8 cellular contexts compared by ENCODE assay signal in genomic region chr19:1507763-1508506, GRCh38. TPM values are rescaled to one million over a fixed set of nuclear protein-coding genes. Genes with fewer than 3 reads are reported as not detected.
DNase-seq lines count a peak whose midpoint lies in the region; ATAC-seq and TF ChIP-seq lines count a peak whose summit lies in the region.

No MANE protein-coding gene starts in this region.

- H3K14ac ChIP-seq in trophoblast cell (ENCODE audit: low read length): peak overlapping the region; percentile 19

- peaks cover 23% of the 10 kb centered on the region for H3K27me3 Mint-ChIP-seq in T-helper 2 cell treated with Interferon-gamma antibody and Interleukin-4, amounts not matched to agents 5 μg/mL and 100 μg/mL, for 36 hours (ENCODE audit: low read depth)

- no peak overlapping the region for H2BK12ac ChIP-seq in trophoblast cell (ENCODE audit: low read length)

- peaks cover 8% of the 10 kb centered on the region for H3K4me1 Mint-ChIP-seq in T-helper 2 cell treated with Interferon-gamma antibody and Interleukin-4, amounts not matched to agents 5 μg/mL and 100 μg/mL, for 36 hours (ENCODE audit: low read depth)

- ATAC-seq in heart right ventricle (peak; percentile 84 to 96 (median 91)), HG03354 (IDR thresholded peaks at IDR 0.05; ENCODE audit: poor library complexity, severe bottlenecking, unreplicated experiment) (no peak)

- H3K4me1 ChIP-seq in heart right ventricle (peaks cover 4 to 62% (median 28%) of the 10 kb centered on the region in 9 donors), trophoblast cell (ENCODE audit: control insufficient read depth in 1 of 2, insufficient read depth in 2 of 2, low read length in 2 of 2) (peaks cover 2 to 6% of the 10 kb centered on the region in 2 experiments), thymus (ENCODE audit: control insufficient read depth, insufficient read depth, low read length) (peaks cover 3% of the 10 kb centered on the region)

- H3K9me3 Mint-ChIP-seq in T-helper 2 cell treated with Interferon-gamma antibody and Interleukin-4, amounts not matched to agents 5 μg/mL and 100 μg/mL, for 36 hours: no peaks in the 10 kb centered on the region

- no peak overlapping the region for H3K9ac ChIP-seq in trophoblast cell (ENCODE audit: low read length)

- H3K4me2 ChIP-seq in trophoblast cell (ENCODE audit: low read length): peak overlapping the region; percentile 57

- TF ChIP-seq CTCF in GM13977 (IDR thresholded peaks at IDR 0.05; ENCODE audit: extremely low read depth, insufficient read depth, missing control alignments): no peak
- no peak for TF ChIP-seq CTCF in heart right ventricle (IDR thresholded peaks at IDR 0.05)

- peak overlapping the region; percentile 86 for H3K4me3 Mint-ChIP-seq in T-helper 2 cell treated with Interferon-gamma antibody and Interleukin-4, amounts not matched to agents 5 μg/mL and 100 μg/mL, for 36 hours

- DNase-seq in GM13977 (ENCODE audit: low spot score) (peak; percentile 99), NCI-H1436 treated with DMSO at 0.1 percent for 48 hours (lab: John Stamatoyannopoulos, UW) (peak; percentile 63), amygdala (lab: John Stamatoyannopoulos, UW) (peak; percentile 39 to 98 (median 90)), heart right ventricle (peak; percentile 88 to 95), trophoblast cell (peak; percentile 92 to 97)
- DNase-seq in T-helper 2 cell treated with Interferon-gamma antibody and Interleukin-4, amounts not matched to agents 5 μg/mL and 100 μg/mL, for 36 hours (ENCODE audit: low spot score): peak; percentile 85

- no peak overlapping the region for H2AK5ac ChIP-seq in trophoblast cell (ENCODE audit: low read length)

- peak overlapping the region; percentile 4 for H4K12ac ChIP-seq in trophoblast cell (ENCODE audit: low read depth, low read length)

- H3K36me3 ChIP-seq in heart right ventricle: peaks cover 0 to 13% (median 0%) of the 10 kb centered on the region in 9 donors
- H3K36me3 ChIP-seq in trophoblast cell (ENCODE audit: control insufficient read depth in 1 of 2, insufficient read depth in 2 of 2, low read length in 2 of 2): no peaks in the 10 kb centered on the region
- no peaks in the 10 kb centered on the region for H3K36me3 ChIP-seq in thymus (ENCODE audit: control insufficient read depth, insufficient read depth)

- H3K36me3 Mint-ChIP-seq in T-helper 2 cell treated with Interferon-gamma antibody and Interleukin-4, amounts not matched to agents 5 μg/mL and 100 μg/mL, for 36 hours (ENCODE audit: low read depth): no peaks in the 10 kb centered on the region

- H2BK5ac ChIP-seq in trophoblast cell (ENCODE audit: low read depth, low read length, poor library complexity): peak overlapping the region; percentile 19

- peaks cover 7% of the 10 kb centered on the region for H3K79me1 ChIP-seq in trophoblast cell (ENCODE audit: low read length)

- 1% methylated on average over 41 to 46 of the region's 46 CpGs for WGBS in heart right ventricle, 2 donors
- WGBS in trophoblast cell (ENCODE audit: extremely low coverage, insufficient coverage, insufficient read length): no CpG with 5 or more reads among the region's 46 CpGs
- 3% methylated on average over 46 of the region's 46 CpGs for WGBS in thymus

- H4K8ac ChIP-seq in trophoblast cell (ENCODE audit: low read depth, low read length): peak overlapping the region; percentile 77

- peak overlapping the region; percentile 21 for H4K91ac ChIP-seq in trophoblast cell (ENCODE audit: low read depth, low read length)

- peak overlapping the region; percentile 0 for H3K4ac ChIP-seq in trophoblast cell (ENCODE audit: low read depth, low read length)

- no peak overlapping the region for H3K23ac ChIP-seq in trophoblast cell (ENCODE audit: low read length)

- H3K79me2 ChIP-seq in trophoblast cell (ENCODE audit: control insufficient read depth, insufficient read depth, low read length, poor library complexity): peaks cover 2% of the 10 kb centered on the region

- H3K27me3 ChIP-seq in heart right ventricle: peaks cover 0 to 49% (median 13%) of the 10 kb centered on the region in 7 donors
- H3K27me3 ChIP-seq in trophoblast cell (ENCODE audit: insufficient read depth, low read length): no peaks in the 10 kb centered on the region
- H3K27me3 ChIP-seq in thymus (ENCODE audit: control insufficient read depth, insufficient read depth): peaks cover 52% of the 10 kb centered on the region

- H3K27ac ChIP-seq in heart right ventricle (peak overlapping the region; percentile 69 to 88 (median 76)), trophoblast cell (ENCODE audit: low read depth, low read length) (peak overlapping the region; percentile 14), thymus (ENCODE audit: low read depth) (peak overlapping the region; percentile 21)

- peak overlapping the region; percentile 19 for H3K18ac ChIP-seq in trophoblast cell (ENCODE audit: low read length)

- in situ Hi-C loops in GM13977 (cut with MboI; ENCODE audit: low pct_unique_long_range_greater_than_20kb, low sequenced_read_pairs, unreplicated experiment): no loop called here

- peaks cover 0 to 6% (median 0%) of the 10 kb centered on the region in 11 donors for H3K9me3 ChIP-seq in heart right ventricle
- peaks cover 19% of the 10 kb centered on the region for H3K9me3 ChIP-seq in trophoblast cell (ENCODE audit: insufficient read depth, low read depth, low read length)
- peaks cover 3% of the 10 kb centered on the region for H3K9me3 ChIP-seq in thymus (ENCODE audit: control insufficient read depth)

- H3K4me3 ChIP-seq in heart right ventricle (peak overlapping the region in 9 of 10 donors; percentile 22 to 52 (median 42)), trophoblast cell (ENCODE audit: low read depth, low read length) (peak overlapping the region; percentile 64), thymus (ENCODE audit: low read length) (peak overlapping the region; percentile 45)

- H2BK120ac ChIP-seq in trophoblast cell (ENCODE audit: insufficient read depth, low read length, poor library complexity): peak overlapping the region; percentile 35

- peak overlapping the region; percentile 41 for H2AFZ ChIP-seq in trophoblast cell (ENCODE audit: insufficient read depth, low read length, poor library complexity)

- H3K27ac Mint-ChIP-seq in T-helper 2 cell treated with Interferon-gamma antibody and Interleukin-4, amounts not matched to agents 5 μg/mL and 100 μg/mL, for 36 hours: peak overlapping the region; percentile 89

- intact Hi-C loops in heart right ventricle (cut with DNase I): loop anchor here in 2 of 10 donors (2.0 to 10.0 kb wide), 2 partner anchors 17 to 233 kb away; partner anchors contain the start of genes FAM174C (in 1 of the 2), PCSK4 (in 1 of the 2) and REEP6 (in 1 of the 2)

RNA-seq across cellular contexts. Expression of gene ADAMTSL5, which starts 4.9 kb away (rescaled TPM):
- 10 to 100 TPM; 16.7 to 69.4 (median 38.4) TPM for total RNA-seq in heart right ventricle
- polyA plus RNA-seq in heart right ventricle (10 to 100 TPM; 26.0 to 30.9 TPM), thymus (0.21 TPM)
- polyA plus RNA-seq in trophoblast cell (2013): 7.5 and 7.6 TPM in 2 replicates

RNA-seq across cellular contexts. Expression of gene PLK5, which starts 15.9 kb away (rescaled TPM):
- under 1 TPM in 1 of 10 donors, not detected in 9; 0.11 TPM for total RNA-seq in heart right ventricle
- polyA plus RNA-seq in heart right ventricle (under 1 TPM in 1 of 2 donors, not detected in 1; 0.57 TPM), thymus (0.25 TPM)
- 0.01 TPM in 1 of 2 replicates, not detected in the other for polyA plus RNA-seq in trophoblast cell (2013)

RNA-seq across cellular contexts. Expression of gene REEP6, which starts 17.0 kb away (rescaled TPM):
- total RNA-seq in heart right ventricle: 1 to 10 TPM; 1.8 to 4.6 (median 3.3) TPM
- polyA plus RNA-seq in heart right ventricle: 1 to 10 TPM; 4.8 to 5.0 TPM
- 4.2 and 4.8 TPM in 2 replicates for polyA plus RNA-seq in trophoblast cell (2013)
- polyA plus RNA-seq in thymus: 1.9 TPM

RNA-seq across cellular contexts. Expression of gene PCSK4, which starts 17.8 kb away (rescaled TPM):
- total RNA-seq in heart right ventricle: 1 to 10 TPM in 8 of 10 donors, under 1 TPM in 2; 0.38 to 3.0 (median 1.4) TPM
- polyA plus RNA-seq in heart right ventricle: 1 to 10 TPM; 1.1 to 3.9 TPM
- 3.6 and 3.7 TPM in 2 replicates for polyA plus RNA-seq in trophoblast cell (2013)
- polyA plus RNA-seq in thymus: 11.5 TPM

RNA-seq across cellular contexts. Expression of gene C19orf25, which starts 28.9 kb away (rescaled TPM):
- 10 to 100 TPM; 12.7 to 19.9 (median 15.2) TPM for total RNA-seq in heart right ventricle
- polyA plus RNA-seq in heart right ventricle: 10 to 100 TPM; 28.4 to 29.8 TPM
- polyA plus RNA-seq in trophoblast cell (2013): 20.9 and 21.6 TPM in 2 replicates
- 38.1 TPM for polyA plus RNA-seq in thymus

Comparison
In these comparisons a context has a peak if more than half of its experiments do, and no peak if none do; other contexts are left out.
1. H3K27ac ChIP-seq: peak in every context shown above with its lines; median percentile 76 in heart right ventricle; 21 in thymus; 14 in trophoblast cell.
2. RNA of gene ADAMTSL5, which starts 4.9 kb away (polyA plus RNA-seq): 26.0 to 30.9 TPM in heart right ventricle; 0.21 TPM in thymus (single experiment); every median in the first group is over 10 times any median in the second.
3. Peak in every context shown above with its lines, with median percentiles within 50 percentile points of each other: DNase-seq and H3K4me3 ChIP-seq.